Comparison of ENCODE assay signal across 1 cellular context in the genomic region with DNA sequence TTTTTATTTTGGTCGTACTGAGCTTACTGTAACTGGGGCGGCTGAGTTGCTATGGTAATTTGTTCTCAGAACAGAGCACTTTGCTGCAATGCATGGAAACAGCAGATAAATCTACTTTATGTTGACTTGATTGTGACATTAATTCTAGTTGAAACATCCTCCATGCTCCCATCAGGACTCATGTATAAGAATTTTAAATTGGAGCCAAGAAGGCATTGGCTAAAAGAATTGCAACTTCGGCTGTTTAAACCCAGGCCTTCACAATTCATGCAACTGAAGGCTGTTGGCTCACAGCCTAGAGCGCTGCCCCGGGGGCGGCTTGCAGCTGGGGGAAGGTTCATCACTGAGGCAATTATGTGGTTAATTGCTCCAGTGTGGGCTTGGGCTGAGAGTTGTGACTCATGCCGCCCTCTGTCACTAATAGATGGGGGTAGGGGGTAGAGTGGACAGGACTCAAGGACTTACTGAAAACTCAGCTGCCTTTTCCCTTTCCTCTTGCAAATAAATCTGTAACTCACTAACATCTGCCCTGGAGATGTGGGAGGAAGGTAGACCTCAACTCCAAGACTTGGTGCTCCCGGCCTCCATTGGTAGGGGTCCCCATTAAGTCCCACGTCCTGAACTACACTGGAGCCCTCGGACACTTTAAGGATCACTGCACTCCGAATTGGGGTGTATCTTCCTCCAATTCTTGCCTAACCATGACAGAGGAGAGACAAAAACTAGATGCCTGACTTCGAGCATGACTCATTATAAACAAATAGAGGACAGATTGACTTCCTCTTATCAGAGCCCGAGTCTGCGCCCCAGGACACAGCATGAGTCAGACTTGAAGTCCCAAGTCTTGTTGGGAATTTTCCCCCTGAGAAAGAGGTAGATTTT.
TF ChIP-seq lines count a peak whose summit lies in the region.

No MANE protein-coding gene starts in this region.

TF ChIP-seq in K562, 482 proteins besides CTCF, POLR2A, EP300 and RAD21 (continued from another document and continues in another):
- TF ChIP-seq, protein P1, sequence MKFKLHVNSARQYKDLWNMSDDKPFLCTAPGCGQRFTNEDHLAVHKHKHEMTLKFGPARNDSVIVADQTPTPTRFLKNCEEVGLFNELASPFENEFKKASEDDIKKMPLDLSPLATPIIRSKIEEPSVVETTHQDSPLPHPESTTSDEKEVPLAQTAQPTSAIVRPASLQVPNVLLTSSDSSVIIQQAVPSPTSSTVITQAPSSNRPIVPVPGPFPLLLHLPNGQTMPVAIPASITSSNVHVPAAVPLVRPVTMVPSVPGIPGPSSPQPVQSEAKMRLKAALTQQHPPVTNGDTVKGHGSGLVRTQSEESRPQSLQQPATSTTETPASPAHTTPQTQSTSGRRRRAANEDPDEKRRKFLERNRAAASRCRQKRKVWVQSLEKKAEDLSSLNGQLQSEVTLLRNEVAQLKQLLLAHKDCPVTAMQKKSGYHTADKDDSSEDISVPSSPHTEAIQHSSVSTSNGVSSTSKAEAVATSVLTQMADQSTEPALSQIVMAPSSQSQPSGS (CRISPR knock-in tag; IDR thresholded peaks at IDR 0.05), result no peak
- TF ChIP-seq, protein P2, sequence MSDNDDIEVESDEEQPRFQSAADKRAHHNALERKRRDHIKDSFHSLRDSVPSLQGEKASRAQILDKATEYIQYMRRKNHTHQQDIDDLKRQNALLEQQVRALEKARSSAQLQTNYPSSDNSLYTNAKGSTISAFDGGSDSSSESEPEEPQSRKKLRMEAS (CRISPR knock-in tag; IDR thresholded peaks at IDR 0.05), result no peak
- TF ChIP-seq, protein P3, sequence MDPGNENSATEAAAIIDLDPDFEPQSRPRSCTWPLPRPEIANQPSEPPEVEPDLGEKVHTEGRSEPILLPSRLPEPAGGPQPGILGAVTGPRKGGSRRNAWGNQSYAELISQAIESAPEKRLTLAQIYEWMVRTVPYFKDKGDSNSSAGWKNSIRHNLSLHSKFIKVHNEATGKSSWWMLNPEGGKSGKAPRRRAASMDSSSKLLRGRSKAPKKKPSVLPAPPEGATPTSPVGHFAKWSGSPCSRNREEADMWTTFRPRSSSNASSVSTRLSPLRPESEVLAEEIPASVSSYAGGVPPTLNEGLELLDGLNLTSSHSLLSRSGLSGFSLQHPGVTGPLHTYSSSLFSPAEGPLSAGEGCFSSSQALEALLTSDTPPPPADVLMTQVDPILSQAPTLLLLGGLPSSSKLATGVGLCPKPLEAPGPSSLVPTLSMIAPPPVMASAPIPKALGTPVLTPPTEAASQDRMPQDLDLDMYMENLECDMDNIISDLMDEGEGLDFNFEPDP (CRISPR knock-in tag; IDR thresholded peaks at IDR 0.05), result no peak
- TF ChIP-seq ZNF695 (CRISPR knock-in tag; IDR thresholded peaks at IDR 0.05) (no peak), MIER1 (IDR thresholded peaks at IDR 0.05; ENCODE audit: low read depth) (no peak), RCOR1 (IDR thresholded peaks at IDR 0.05; ENCODE audit: borderline replicate concordance in 1 of 2, low read depth in 2 of 2, low read length in 2 of 2) (peak; percentile 63 to 97; a peak in 2 of 4 replicates), CREBBP (IDR thresholded peaks at IDR 0.05; ENCODE audit: low read depth, low read length) (no peak), NFYB (IDR thresholded peaks at IDR 0.05; ENCODE audit: extremely low read depth, insufficient read length) (no peak), BHLHE40 (IDR thresholded peaks at IDR 0.05; ENCODE audit: low read length) (no peak), ETV1 (tag; conservative IDR thresholded peaks at IDR 0.05; ENCODE audit: low read depth) (no peak), ZNF785 (CRISPR knock-in tag; IDR thresholded peaks at IDR 0.05) (no peak), GTF2F1 (IDR thresholded peaks at IDR 0.05; ENCODE audit: low read depth, low read length) (no peak), MTF1 (CRISPR knock-in tag; IDR thresholded peaks at IDR 0.05; ENCODE audit: borderline replicate concordance) (no peak), ZNF384 (IDR thresholded peaks at IDR 0.05; ENCODE audit: low read depth, low read length) (no peak), ZNF197 (CRISPR knock-in tag; IDR thresholded peaks at IDR 0.05; ENCODE audit: low read depth) (no peak), ZNF717 (CRISPR knock-in tag; IDR thresholded peaks at IDR 0.05) (no peak), HIVEP1 (CRISPR knock-in tag; IDR thresholded peaks at IDR 0.05) (no peak), HMG20A (CRISPR knock-in tag; conservative IDR thresholded peaks at IDR 0.05) (no peak), ZNF764 (CRISPR knock-in tag; IDR thresholded peaks at IDR 0.05; ENCODE audit: low read depth) (no peak), ZNF143 (CRISPR knock-in tag; IDR thresholded peaks at IDR 0.05) (no peak), RBM14 (IDR thresholded peaks at IDR 0.05; ENCODE audit: borderline replicate concordance, insufficient read depth, low read depth, low read length) (no peak), DMBX1 (CRISPR knock-in tag; IDR thresholded peaks at IDR 0.05; ENCODE audit: borderline replicate concordance) (no peak), ZNF146 (CRISPR knock-in tag; IDR thresholded peaks at IDR 0.05; ENCODE audit: unreplicated experiment) (no peak), PML (IDR thresholded peaks at IDR 0.05; ENCODE audit: low read length) (no peak), GABPB1 (CRISPR knock-in tag; IDR thresholded peaks at IDR 0.05) (no peak), SMAD2 (IDR thresholded peaks at IDR 0.05; ENCODE audit: low read depth, low read length) (no peak), POLR2AphosphoS5 (IDR thresholded peaks at IDR 0.05; ENCODE audit: control insufficient read depth, insufficient read depth, low read depth, low read length) (0 out of 2 replicates have a peak, but pooled peaks have one; percentile 32), ARHGAP35 (IDR thresholded peaks at IDR 0.05; ENCODE audit: partially characterized antibody) (no peak), HNRNPK (IDR thresholded peaks at IDR 0.05; ENCODE audit: low read depth, low read length, poor library complexity, severe bottlenecking) (no peak)
- TF ChIP-seq, protein P4, sequence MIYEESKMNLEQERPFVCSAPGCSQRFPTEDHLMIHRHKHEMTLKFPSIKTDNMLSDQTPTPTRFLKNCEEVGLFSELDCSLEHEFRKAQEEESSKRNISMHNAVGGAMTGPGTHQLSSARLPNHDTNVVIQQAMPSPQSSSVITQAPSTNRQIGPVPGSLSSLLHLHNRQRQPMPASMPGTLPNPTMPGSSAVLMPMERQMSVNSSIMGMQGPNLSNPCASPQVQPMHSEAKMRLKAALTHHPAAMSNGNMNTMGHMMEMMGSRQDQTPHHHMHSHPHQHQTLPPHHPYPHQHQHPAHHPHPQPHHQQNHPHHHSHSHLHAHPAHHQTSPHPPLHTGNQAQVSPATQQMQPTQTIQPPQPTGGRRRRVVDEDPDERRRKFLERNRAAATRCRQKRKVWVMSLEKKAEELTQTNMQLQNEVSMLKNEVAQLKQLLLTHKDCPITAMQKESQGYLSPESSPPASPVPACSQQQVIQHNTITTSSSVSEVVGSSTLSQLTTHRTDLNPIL (CRISPR knock-in tag; IDR thresholded peaks at IDR 0.05), result no peak
- TF ChIP-seq, protein P5, sequence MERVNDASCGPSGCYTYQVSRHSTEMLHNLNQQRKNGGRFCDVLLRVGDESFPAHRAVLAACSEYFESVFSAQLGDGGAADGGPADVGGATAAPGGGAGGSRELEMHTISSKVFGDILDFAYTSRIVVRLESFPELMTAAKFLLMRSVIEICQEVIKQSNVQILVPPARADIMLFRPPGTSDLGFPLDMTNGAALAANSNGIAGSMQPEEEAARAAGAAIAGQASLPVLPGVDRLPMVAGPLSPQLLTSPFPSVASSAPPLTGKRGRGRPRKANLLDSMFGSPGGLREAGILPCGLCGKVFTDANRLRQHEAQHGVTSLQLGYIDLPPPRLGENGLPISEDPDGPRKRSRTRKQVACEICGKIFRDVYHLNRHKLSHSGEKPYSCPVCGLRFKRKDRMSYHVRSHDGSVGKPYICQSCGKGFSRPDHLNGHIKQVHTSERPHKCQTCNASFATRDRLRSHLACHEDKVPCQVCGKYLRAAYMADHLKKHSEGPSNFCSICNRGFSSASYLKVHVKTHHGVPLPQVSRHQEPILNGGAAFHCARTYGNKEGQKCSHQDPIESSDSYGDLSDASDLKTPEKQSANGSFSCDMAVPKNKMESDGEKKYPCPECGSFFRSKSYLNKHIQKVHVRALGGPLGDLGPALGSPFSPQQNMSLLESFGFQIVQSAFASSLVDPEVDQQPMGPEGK (CRISPR knock-in tag; IDR thresholded peaks at IDR 0.05; ENCODE audit: borderline replicate concordance), result no peak
- TF ChIP-seq, protein P6, sequence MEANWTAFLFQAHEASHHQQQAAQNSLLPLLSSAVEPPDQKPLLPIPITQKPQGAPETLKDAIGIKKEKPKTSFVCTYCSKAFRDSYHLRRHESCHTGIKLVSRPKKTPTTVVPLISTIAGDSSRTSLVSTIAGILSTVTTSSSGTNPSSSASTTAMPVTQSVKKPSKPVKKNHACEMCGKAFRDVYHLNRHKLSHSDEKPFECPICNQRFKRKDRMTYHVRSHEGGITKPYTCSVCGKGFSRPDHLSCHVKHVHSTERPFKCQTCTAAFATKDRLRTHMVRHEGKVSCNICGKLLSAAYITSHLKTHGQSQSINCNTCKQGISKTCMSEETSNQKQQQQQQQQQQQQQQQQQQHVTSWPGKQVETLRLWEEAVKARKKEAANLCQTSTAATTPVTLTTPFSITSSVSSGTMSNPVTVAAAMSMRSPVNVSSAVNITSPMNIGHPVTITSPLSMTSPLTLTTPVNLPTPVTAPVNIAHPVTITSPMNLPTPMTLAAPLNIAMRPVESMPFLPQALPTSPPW (CRISPR knock-in tag; IDR thresholded peaks at IDR 0.05), result peak; percentile 41
- TF ChIP-seq, protein P7, sequence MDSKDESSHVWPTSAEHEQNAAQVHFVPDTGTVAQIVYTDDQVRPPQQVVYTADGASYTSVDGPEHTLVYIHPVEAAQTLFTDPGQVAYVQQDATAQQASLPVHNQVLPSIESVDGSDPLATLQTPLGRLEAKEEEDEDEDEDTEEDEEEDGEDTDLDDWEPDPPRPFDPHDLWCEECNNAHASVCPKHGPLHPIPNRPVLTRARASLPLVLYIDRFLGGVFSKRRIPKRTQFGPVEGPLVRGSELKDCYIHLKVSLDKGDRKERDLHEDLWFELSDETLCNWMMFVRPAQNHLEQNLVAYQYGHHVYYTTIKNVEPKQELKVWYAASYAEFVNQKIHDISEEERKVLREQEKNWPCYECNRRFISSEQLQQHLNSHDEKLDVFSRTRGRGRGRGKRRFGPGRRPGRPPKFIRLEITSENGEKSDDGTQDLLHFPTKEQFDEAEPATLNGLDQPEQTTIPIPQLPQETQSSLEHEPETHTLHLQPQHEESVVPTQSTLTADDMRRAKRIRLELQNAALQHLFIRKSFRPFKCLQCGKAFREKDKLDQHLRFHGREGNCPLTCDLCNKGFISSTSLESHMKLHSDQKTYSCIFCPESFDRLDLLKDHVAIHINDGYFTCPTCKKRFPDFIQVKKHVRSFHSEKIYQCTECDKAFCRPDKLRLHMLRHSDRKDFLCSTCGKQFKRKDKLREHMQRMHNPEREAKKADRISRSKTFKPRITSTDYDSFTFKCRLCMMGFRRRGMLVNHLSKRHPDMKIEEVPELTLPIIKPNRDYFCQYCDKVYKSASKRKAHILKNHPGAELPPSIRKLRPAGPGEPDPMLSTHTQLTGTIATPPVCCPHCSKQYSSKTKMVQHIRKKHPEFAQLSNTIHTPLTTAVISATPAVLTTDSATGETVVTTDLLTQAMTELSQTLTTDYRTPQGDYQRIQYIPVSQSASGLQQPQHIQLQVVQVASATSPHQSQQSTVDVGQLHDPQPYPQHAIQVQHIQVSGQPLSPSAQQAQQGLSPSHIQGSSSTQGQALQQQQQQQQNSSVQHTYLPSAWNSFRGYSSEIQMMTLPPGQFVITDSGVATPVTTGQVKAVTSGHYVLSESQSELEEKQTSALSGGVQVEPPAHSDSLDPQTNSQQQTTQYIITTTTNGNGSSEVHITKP (IDR thresholded peaks at IDR 0.05; ENCODE audit: partially characterized antibody), result no peak
- TF ChIP-seq, protein P8, sequence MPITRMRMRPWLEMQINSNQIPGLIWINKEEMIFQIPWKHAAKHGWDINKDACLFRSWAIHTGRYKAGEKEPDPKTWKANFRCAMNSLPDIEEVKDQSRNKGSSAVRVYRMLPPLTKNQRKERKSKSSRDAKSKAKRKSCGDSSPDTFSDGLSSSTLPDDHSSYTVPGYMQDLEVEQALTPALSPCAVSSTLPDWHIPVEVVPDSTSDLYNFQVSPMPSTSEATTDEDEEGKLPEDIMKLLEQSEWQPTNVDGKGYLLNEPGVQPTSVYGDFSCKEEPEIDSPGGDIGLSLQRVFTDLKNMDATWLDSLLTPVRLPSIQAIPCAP (CRISPR knock-in tag; IDR thresholded peaks at IDR 0.05; ENCODE audit: borderline replicate concordance), result no peak
- TF ChIP-seq, protein P9, sequence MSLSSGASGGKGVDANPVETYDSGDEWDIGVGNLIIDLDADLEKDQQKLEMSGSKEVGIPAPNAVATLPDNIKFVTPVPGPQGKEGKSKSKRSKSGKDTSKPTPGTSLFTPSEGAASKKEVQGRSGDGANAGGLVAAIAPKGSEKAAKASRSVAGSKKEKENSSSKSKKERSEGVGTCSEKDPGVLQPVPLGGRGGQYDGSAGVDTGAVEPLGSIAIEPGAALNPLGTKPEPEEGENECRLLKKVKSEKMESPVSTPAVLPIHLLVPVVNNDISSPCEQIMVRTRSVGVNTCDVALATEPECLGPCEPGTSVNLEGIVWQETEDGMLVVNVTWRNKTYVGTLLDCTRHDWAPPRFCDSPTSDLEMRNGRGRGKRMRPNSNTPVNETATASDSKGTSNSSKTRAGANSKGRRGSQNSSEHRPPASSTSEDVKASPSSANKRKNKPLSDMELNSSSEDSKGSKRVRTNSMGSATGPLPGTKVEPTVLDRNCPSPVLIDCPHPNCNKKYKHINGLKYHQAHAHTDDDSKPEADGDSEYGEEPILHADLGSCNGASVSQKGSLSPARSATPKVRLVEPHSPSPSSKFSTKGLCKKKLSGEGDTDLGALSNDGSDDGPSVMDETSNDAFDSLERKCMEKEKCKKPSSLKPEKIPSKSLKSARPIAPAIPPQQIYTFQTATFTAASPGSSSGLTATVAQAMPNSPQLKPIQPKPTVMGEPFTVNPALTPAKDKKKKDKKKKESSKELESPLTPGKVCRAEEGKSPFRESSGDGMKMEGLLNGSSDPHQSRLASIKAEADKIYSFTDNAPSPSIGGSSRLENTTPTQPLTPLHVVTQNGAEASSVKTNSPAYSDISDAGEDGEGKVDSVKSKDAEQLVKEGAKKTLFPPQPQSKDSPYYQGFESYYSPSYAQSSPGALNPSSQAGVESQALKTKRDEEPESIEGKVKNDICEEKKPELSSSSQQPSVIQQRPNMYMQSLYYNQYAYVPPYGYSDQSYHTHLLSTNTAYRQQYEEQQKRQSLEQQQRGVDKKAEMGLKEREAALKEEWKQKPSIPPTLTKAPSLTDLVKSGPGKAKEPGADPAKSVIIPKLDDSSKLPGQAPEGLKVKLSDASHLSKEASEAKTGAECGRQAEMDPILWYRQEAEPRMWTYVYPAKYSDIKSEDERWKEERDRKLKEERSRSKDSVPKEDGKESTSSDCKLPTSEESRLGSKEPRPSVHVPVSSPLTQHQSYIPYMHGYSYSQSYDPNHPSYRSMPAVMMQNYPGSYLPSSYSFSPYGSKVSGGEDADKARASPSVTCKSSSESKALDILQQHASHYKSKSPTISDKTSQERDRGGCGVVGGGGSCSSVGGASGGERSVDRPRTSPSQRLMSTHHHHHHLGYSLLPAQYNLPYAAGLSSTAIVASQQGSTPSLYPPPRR (CRISPR knock-in tag; IDR thresholded peaks at IDR 0.05; ENCODE audit: borderline replicate concordance), result no peak
- TF ChIP-seq, protein P10, sequence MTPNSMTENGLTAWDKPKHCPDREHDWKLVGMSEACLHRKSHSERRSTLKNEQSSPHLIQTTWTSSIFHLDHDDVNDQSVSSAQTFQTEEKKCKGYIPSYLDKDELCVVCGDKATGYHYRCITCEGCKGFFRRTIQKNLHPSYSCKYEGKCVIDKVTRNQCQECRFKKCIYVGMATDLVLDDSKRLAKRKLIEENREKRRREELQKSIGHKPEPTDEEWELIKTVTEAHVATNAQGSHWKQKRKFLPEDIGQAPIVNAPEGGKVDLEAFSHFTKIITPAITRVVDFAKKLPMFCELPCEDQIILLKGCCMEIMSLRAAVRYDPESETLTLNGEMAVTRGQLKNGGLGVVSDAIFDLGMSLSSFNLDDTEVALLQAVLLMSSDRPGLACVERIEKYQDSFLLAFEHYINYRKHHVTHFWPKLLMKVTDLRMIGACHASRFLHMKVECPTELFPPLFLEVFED (CRISPR knock-in tag; conservative IDR thresholded peaks at IDR 0.05), result no peak
